In the genomic region with DNA sequence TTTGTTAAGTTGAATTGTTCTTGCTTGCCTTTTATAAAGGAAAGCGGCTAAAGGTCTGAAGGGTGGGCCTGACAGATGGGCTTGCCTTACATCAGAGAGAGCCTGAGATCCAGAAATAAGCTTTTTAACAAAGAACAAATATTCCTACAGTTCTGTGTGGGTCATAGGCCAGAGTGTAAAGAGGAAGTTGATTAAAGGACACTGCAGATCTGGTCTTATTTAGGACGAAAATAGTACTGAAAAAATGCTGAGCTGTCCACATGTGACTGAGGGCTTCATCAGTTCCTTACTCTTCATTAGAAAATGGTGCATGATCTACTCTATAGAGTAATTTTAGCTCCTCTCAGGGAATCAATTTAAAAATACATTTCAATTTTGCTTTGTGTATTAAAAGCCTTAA, we compare ENCODE assay signal across 1 cellular context.
TF ChIP-seq lines count a peak whose summit lies in the region.

No MANE protein-coding gene starts in this region.

TF ChIP-seq in K562, 482 proteins besides CTCF, POLR2A, EP300 and RAD21:
- TF ChIP-seq NR2C2 (CRISPR knock-in tag; IDR thresholded peaks at IDR 0.05) (no peak), NR2C2 (tag; IDR thresholded peaks at IDR 0.05) (peak; percentile 79), MAFK (IDR thresholded peaks at IDR 0.05; ENCODE audit: low read length) (peak; percentile 73), MEF2D (tag; conservative IDR thresholded peaks at IDR 0.05; ENCODE audit: low read depth) (peak; percentile 82; the same call in 1 of the 2 replicates), ZNF316 (IDR thresholded peaks at IDR 0.05) (peak; percentile 91), TFAM (CRISPR knock-in tag; conservative IDR thresholded peaks at IDR 0.05) (no peak), FOS (IDR thresholded peaks at IDR 0.05; ENCODE audit: extremely low read depth, insufficient read length) (no peak), NCOA2 (IDR thresholded peaks at IDR 0.05; ENCODE audit: partially characterized antibody in 2 of 2) (no peak), ETV1 (tag; conservative IDR thresholded peaks at IDR 0.05; ENCODE audit: low read depth) (no peak), MEF2A (IDR thresholded peaks at IDR 0.05; ENCODE audit: control insufficient read depth, low read depth, low read length) (peak; percentile 50; the same call in 1 of the 2 replicates), GTF2B (IDR thresholded peaks at IDR 0.05; ENCODE audit: extremely low read depth, insufficient read length) (no peak), NCOA4 (IDR thresholded peaks at IDR 0.05; ENCODE audit: partially characterized antibody) (no peak), HOXB6 (CRISPR knock-in tag; IDR thresholded peaks at IDR 0.05; ENCODE audit: borderline replicate concordance) (no peak), E2F1 (CRISPR knock-in tag; IDR thresholded peaks at IDR 0.05) (no peak), EP400 (IDR thresholded peaks at IDR 0.05) (0 out of 2 replicates have a peak, but pooled peaks have one; percentile 14), JUNB (CRISPR knock-in tag; conservative IDR thresholded peaks at IDR 0.05) (no peak), MAFG (tag; conservative IDR thresholded peaks at IDR 0.05) (peak; percentile 75), NR2C1 (IDR thresholded peaks at IDR 0.05) (peak; percentile 57; the same call in 1 of the 2 replicates), NR2C1 (tag; IDR thresholded peaks at IDR 0.05) (no peak), L3MBTL2 (IDR thresholded peaks at IDR 0.05) (peak; percentile 60), SMAD4 (CRISPR knock-in tag; conservative IDR thresholded peaks at IDR 0.05) (no peak), AFF4 (CRISPR knock-in tag; IDR thresholded peaks at IDR 0.05) (no peak), MAFF (IDR thresholded peaks at IDR 0.05; ENCODE audit: low read length) (peak; percentile 82), ZBED1 (IDR thresholded peaks at IDR 0.05) (no peak), ELK3 (CRISPR knock-in tag; IDR thresholded peaks at IDR 0.05) (no peak), ARID1B (IDR thresholded peaks at IDR 0.05) (0 out of 2 replicates have a peak, but pooled peaks have one; percentile 13), MYBL2 (IDR thresholded peaks at IDR 0.05; ENCODE audit: low read depth) (no peak), MYBL2 (CRISPR knock-in tag; IDR thresholded peaks at IDR 0.05; ENCODE audit: borderline replicate concordance) (no peak), C11orf30 (IDR thresholded peaks at IDR 0.05; ENCODE audit: low read depth) (peak; percentile 87), ZNF445 (CRISPR knock-in tag; IDR thresholded peaks at IDR 0.05; ENCODE audit: low read depth) (no peak), NFE2 (IDR thresholded peaks at IDR 0.05; ENCODE audit: low read depth) (peak; percentile 79), KDM1A (IDR thresholded peaks at IDR 0.05) (no peak), BDP1 (IDR thresholded peaks at IDR 0.05; ENCODE audit: insufficient read depth, insufficient read length) (no peak)
